Comparison of ENCODE assay signal across 8 cellular contexts in the genomic region with DNA sequence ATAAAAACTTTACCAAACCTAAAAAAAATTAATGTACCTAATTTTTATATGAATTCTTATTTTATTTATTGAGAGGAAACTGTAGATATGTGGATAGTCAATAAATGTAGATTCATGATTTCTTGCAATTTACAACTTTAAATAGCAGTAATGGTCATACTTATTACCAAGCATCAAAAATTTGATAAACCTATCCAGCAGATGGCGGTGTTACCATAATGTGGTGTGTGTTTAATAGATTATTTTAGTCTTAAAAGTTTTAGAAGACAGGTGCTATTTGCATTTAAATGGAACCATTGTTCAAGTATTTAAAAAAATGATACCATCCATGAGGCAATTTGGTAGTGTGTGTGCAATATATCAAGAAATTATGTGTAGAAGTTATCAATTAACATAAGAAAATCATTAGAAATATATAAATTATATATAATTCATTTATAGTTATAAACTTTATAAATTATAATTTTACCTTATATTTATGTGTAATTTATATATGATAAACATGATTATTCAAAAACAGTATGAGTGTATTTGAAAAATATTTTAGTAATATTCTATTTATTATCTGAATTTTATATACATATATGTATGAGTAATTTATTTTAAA.
A peak's percentile ranks its signal among the peaks of the same experiment; 100 is the strongest.
DNase-seq lines count a peak whose midpoint lies in the region; ATAC-seq and TF ChIP-seq lines count a peak whose summit lies in the region.

No MANE protein-coding gene starts in this region.

- peaks cover 2 to 47% (median 18%) of the 10 kb centered on the region in 6 donors for H3K9me3 Mint-ChIP-seq in immature natural killer cell

- H3K27ac Mint-ChIP-seq in immature natural killer cell = no peak overlapping the region

- H3K27ac ChIP-seq in adrenal gland (no peak overlapping the region), left lung (no peak overlapping the region)

- H3K4me1 Mint-ChIP-seq in immature natural killer cell = no peaks in the 10 kb centered on the region

- DNase-seq in GM13977 (ENCODE audit: low spot score) (peak; percentile 5), NCI-H1048 (lab: John Stamatoyannopoulos, UW) (peak; percentile 1), adrenal gland (peak in 1 of 7 donors; percentile 13), left lung (no peak), immature natural killer cell (no peak)
- no peak for DNase-seq in activated CD4-positive, alpha-beta T cell treated with anti-CD3 and anti-CD28 coated beads, Interleukin-2, amount 50 U/mL, for 48 hours

- no peak overlapping the region for H3K4me3 ChIP-seq in adrenal gland
- H3K4me3 ChIP-seq in left lung = no peak overlapping the region

- H3K4me1 ChIP-seq in adrenal gland (replicated peaks in 1 of 2) (no peaks in the 10 kb centered on the region), left lung (no peaks in the 10 kb centered on the region)

- no peaks in the 10 kb centered on the region for H3K36me3 ChIP-seq in adrenal gland (replicated peaks in 1 of 2)
- H3K36me3 ChIP-seq in left lung = no peaks in the 10 kb centered on the region

- TF ChIP-seq POLR2A in adrenal gland (IDR thresholded peaks at IDR 0.05) (no peak), GM18505 (IDR thresholded peaks at IDR 0.05; ENCODE audit: borderline replicate concordance, extremely low read depth, insufficient read depth, insufficient read length) (no peak)

- H3K4me3 Mint-ChIP-seq in immature natural killer cell = no peak overlapping the region

- intact Hi-C loops in adrenal gland (cut with DNase I) (loop anchor here in 1 of 2 donors (10.0 kb wide), 1 partner anchor 1022 kb away; no protein-coding TSS in a partner anchor), left lung (cut with DNase I) (no loop called here)

- no peaks in the 10 kb centered on the region for H3K36me3 Mint-ChIP-seq in immature natural killer cell

- in situ Hi-C loops in GM13977 (cut with MboI; ENCODE audit: low pct_unique_long_range_greater_than_20kb, low sequenced_read_pairs, unreplicated experiment) = no loop called here

- no peaks in the 10 kb centered on the region for H3K27me3 Mint-ChIP-seq in immature natural killer cell (ENCODE audit: low read depth in 3 of 3)

- ATAC-seq in left lung (peak; percentile 36), GM21390 (IDR thresholded peaks at IDR 0.05; ENCODE audit: unreplicated experiment) (no peak), GM18505 (IDR thresholded peaks at IDR 0.05; ENCODE audit: unreplicated experiment) (no peak)

- H3K9me3 ChIP-seq in adrenal gland (replicated peaks in 1 of 3) = no peaks in the 10 kb centered on the region
- no peaks in the 10 kb centered on the region for H3K9me3 ChIP-seq in left lung

- peak; percentile 49 for TF ChIP-seq CTCF in GM13977 (IDR thresholded peaks at IDR 0.05; ENCODE audit: extremely low read depth, insufficient read depth, missing control alignments)
- peak; percentile 16 to 49 (median 33) for TF ChIP-seq CTCF in adrenal gland (IDR thresholded peaks at IDR 0.05)
- peak; percentile 16 to 37 for TF ChIP-seq CTCF in left lung (IDR thresholded peaks at IDR 0.05)

- WGBS in adrenal gland, 4 donors = 6 to 24% (median 16%) methylated on average over 1 of the region's 1 CpG

- H3K27me3 ChIP-seq in adrenal gland (no peaks in the 10 kb centered on the region), left lung (no peaks in the 10 kb centered on the region)

Comparison
In these comparisons a context has a peak if more than half of its experiments do, and no peak if none do; other contexts are left out.
1. DNase-seq: peak in GM13977 (single experiment) and NCI-H1048 (single experiment); none in left lung (0 of 2), immature natural killer cell (0 of 3) and activated CD4-positive, alpha-beta T cell treated with anti-CD3 and anti-CD28 coated beads, Interleukin-2, amount 50 U/mL, for 48 hours (0 of 2).
2. Peak in every context shown above with its lines, with median percentiles within 50 percentile points of each other: CTCF ChIP-seq.